Comparison of ENCODE assay signal across 16 cellular contexts in the genomic region with DNA sequence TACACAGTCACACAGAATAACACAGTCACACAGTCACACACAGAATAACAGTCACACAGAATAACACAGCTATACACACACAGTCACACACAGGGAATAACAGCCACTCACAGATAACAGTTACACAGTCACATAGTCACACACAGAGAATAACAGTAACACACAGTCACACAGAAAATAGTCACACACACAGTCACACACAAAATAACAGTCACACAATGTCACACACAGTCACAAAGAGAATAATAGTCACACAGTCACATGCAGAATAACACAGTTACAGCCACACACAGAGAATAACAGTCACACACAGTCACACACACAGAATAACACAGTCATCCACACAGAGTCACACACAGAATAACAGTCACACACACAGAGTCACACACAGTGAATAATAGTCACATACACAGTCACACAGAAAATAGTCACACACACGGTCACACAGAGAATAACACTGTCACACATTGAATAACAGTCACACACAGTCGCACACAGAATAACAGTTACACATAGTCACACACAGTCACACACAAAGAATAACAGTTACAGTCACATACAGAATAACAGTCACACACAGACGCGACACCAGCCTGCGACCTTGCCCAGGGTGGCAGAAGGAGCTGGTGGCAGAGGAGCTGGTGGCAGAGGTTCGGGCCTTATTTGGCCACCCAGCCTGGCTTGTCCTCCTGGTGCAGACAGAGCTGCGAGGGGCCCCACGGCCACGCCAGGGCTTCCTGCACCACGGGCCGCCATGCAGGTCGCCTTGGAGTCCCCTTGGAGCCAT. TPM values are rescaled to one million over a fixed set of nuclear protein-coding genes. Genes with fewer than 3 reads are reported as not detected.
DNase-seq lines count a peak whose midpoint lies in the region; ATAC-seq and TF ChIP-seq lines count a peak whose summit lies in the region.
"Had no signal": no experiment of that assay in that cellular context is flagged by ENCODE, and none has a peak within 500 bp of the region (broad histone marks: within the 10 kb centered on the region; RNA-seq: fewer than 3 reads in every experiment).

No MANE protein-coding gene starts in this region.

- H3K4me1 ChIP-seq in IMR-90 (ENCODE audit: control insufficient read depth, insufficient read depth, low read length): no peaks in the 10 kb centered on the region
- peaks cover 4 to 39% of the 10 kb centered on the region in 2 donors for H3K4me1 ChIP-seq in thoracic aorta (ENCODE audit: control insufficient read depth in 1 of 2, low read depth in 2 of 2)

- peak overlapping the region; percentile 47; the same call in 1 of the 2 replicates for H2AK5ac ChIP-seq in IMR-90 (ENCODE audit: low read depth, low read length)

- no peak overlapping the region for H3K9ac ChIP-seq in IMR-90 (ENCODE audit: low read depth, low read length)
- H3K9ac ChIP-seq: BLaER1, KMS-11 had no signal

- no peak for DNase-seq in activated CD4-positive, alpha-beta T cell treated with anti-CD3 and anti-CD28 coated beads, Interleukin-2, amount 10 ng/mL, durations not matched to agents 7 days and 5 days
- no peak for DNase-seq in activated CD4-positive, alpha-beta T cell treated with anti-CD3 and anti-CD28 coated beads, Interleukin-2, amount 50 U/mL, for 48 hours
- DNase-seq in IMR-90 (no peak), immature natural killer cell (no peak), thoracic aorta (ENCODE audit: low spot score) (no peak), NCI-H69 (lab: John Stamatoyannopoulos, UW) (no peak), Calu3 (no peak)
- DNase-seq: CD8-positive, alpha-beta T cell; DMS79; NCI-H1436 treated with DMSO at 0.1 percent for 48 hours; NCI-H2081; NCI-H774 had no signal

- H3K4me1 Mint-ChIP-seq in activated CD4-positive, alpha-beta T cell treated with anti-CD3 and anti-CD28 coated beads, Interleukin-2, amount 10 ng/mL, durations not matched to agents 7 days and 5 days: peaks cover 14% of the 10 kb centered on the region
- peaks cover 17 to 27% of the 10 kb centered on the region in 2 donors for H3K4me1 Mint-ChIP-seq in immature natural killer cell
- no peaks in the 10 kb centered on the region for H3K4me1 Mint-ChIP-seq in Calu3 (ENCODE audit: low read depth, unreplicated experiment)
- H3K4me1 Mint-ChIP-seq: GM23338 had no signal

- 94% methylated on average over 3 of the region's 12 CpGs; no CpG with 5 or more reads in 1 of the 2 experiments for WGBS in IMR-90 (ENCODE audit: extremely low coverage in 2 of 2, insufficient read length in 1 of 2), 2 experiments

- no peaks in the 10 kb centered on the region for H3K27me3 ChIP-seq in IMR-90 (ENCODE audit: control insufficient read depth, insufficient read depth, low read length)
- H3K27me3 ChIP-seq in thoracic aorta (replicated peaks; ENCODE audit: insufficient read depth): no peaks in the 10 kb centered on the region
- H3K27me3 ChIP-seq: BLaER1 had no signal

- H3K9me3 ChIP-seq in IMR-90 (ENCODE audit: control insufficient read depth, insufficient read depth, low read length) (peaks cover 2% of the 10 kb centered on the region), thoracic aorta (no peaks in the 10 kb centered on the region)

- no peaks in the 10 kb centered on the region for H4K20me1 ChIP-seq in IMR-90 (ENCODE audit: insufficient read depth, low read length)
- H4K20me1 ChIP-seq: BLaER1 had no signal

- H4K8ac ChIP-seq in IMR-90 (ENCODE audit: low read depth in 2 of 2, low read length in 2 of 2): no peak overlapping the region

- no peak for TF ChIP-seq CTCF in IMR-90 (conservative IDR thresholded peaks at IDR 0.05; ENCODE audit: low read depth, low read length)
- no peak for TF ChIP-seq CTCF in thoracic aorta (IDR thresholded peaks at IDR 0.05)
- no peak for TF ChIP-seq CTCF in Calu3 (IDR thresholded peaks at IDR 0.05; ENCODE audit: unreplicated experiment)

- peak overlapping the region; percentile 36 for H3K27ac Mint-ChIP-seq in activated CD4-positive, alpha-beta T cell treated with anti-CD3 and anti-CD28 coated beads, Interleukin-2, amount 10 ng/mL, durations not matched to agents 7 days and 5 days
- H3K27ac Mint-ChIP-seq in immature natural killer cell (peak overlapping the region in 5 of 6 donors; percentile 36 to 69 (median 57)), Calu3 (ENCODE audit: unreplicated experiment) (no peak overlapping the region)
- H3K27ac Mint-ChIP-seq: CD8-positive, alpha-beta T cell; GM23338 had no signal

- peaks cover 18% of the 10 kb centered on the region for H3K36me3 Mint-ChIP-seq in activated CD4-positive, alpha-beta T cell treated with anti-CD3 and anti-CD28 coated beads, Interleukin-2, amount 10 ng/mL, durations not matched to agents 7 days and 5 days (ENCODE audit: low read depth)
- H3K36me3 Mint-ChIP-seq in immature natural killer cell (peaks cover 0 to 13% (median 0%) of the 10 kb centered on the region in 3 donors), Calu3 (ENCODE audit: insufficient read depth, unreplicated experiment) (peaks cover 5% of the 10 kb centered on the region)
- H3K36me3 Mint-ChIP-seq: CD8-positive, alpha-beta T cell had no signal

- H3K9me3 Mint-ChIP-seq in activated CD4-positive, alpha-beta T cell treated with anti-CD3 and anti-CD28 coated beads, Interleukin-2, amount 10 ng/mL, durations not matched to agents 7 days and 5 days: peaks cover 25% of the 10 kb centered on the region
- peaks cover 0 to 5% (median 0%) of the 10 kb centered on the region in 6 donors for H3K9me3 Mint-ChIP-seq in immature natural killer cell
- peaks cover 13% of the 10 kb centered on the region for H3K9me3 Mint-ChIP-seq in Calu3 (ENCODE audit: low read depth, unreplicated experiment)

- no peak overlapping the region for H3K14ac ChIP-seq in IMR-90 (replicated peaks; ENCODE audit: low read depth, low read length)

- no peak overlapping the region for H3K23ac ChIP-seq in IMR-90 (ENCODE audit: low read depth, low read length)

- H2BK5ac ChIP-seq in IMR-90 (ENCODE audit: low read depth, low read length, poor library complexity, severe bottlenecking): peak overlapping the region; percentile 10

- H3K79me1 ChIP-seq in IMR-90 (ENCODE audit: low read depth in 1 of 2, low read length in 2 of 2): no peaks in the 10 kb centered on the region

- POLR2A ChIA-PET in activated CD4-positive, alpha-beta T cell treated with anti-CD3 and anti-CD28 coated beads, Interleukin-2, amount 10 ng/mL, durations not matched to agents 7 days and 5 days (lab: Charles Lee): no interaction called here
- POLR2A ChIA-PET in IMR-90 (lab: Charles Lee; ENCODE audit: unreplicated experiment): no interaction called here

- H3K27ac ChIP-seq in IMR-90 (ENCODE audit: insufficient read depth, low read length) (no peak overlapping the region), thoracic aorta (peak overlapping the region; percentile 6 to 38)
- H3K27ac ChIP-seq: KMS-11 had no signal

- no peak overlapping the region for H3K18ac ChIP-seq in IMR-90 (ENCODE audit: low read depth, low read length)

- intact Hi-C loops in IMR-90 (cut with micrococcal nuclease): no loop called here
- intact Hi-C loops in Calu3 (cut with micrococcal nuclease; ENCODE audit: unreplicated experiment): no loop called here

- H2AK9ac ChIP-seq in IMR-90 (replicated peaks; ENCODE audit: low read depth, low read length, poor library complexity): no peak overlapping the region

- H3K9me1 ChIP-seq in IMR-90 (ENCODE audit: insufficient read depth, low read length): peaks cover 3% of the 10 kb centered on the region

- TF ChIP-seq RAD21 in IMR-90 (IDR thresholded peaks at IDR 0.05; ENCODE audit: low read length): no peak

- no peak overlapping the region for H3K4me3 ChIP-seq in IMR-90 (ENCODE audit: insufficient read depth, low read depth, low read length)
- H3K4me3 ChIP-seq in thoracic aorta: no peak overlapping the region
- H3K4me3 ChIP-seq: BLaER1, GM23338 had no signal

- no peak overlapping the region for H4K91ac ChIP-seq in IMR-90 (ENCODE audit: insufficient read depth, low read depth, low read length)

- BruUV-seq in IMR-90 (replicated peaks; lab: Mats Ljungman, UMichigan) (no TSS peak), Calu3 (replicated peaks; lab: Mats Ljungman, UMichigan) (no TSS peak)

- no peak for TF ChIP-seq POLR2A in IMR-90 (IDR thresholded peaks at IDR 0.05; ENCODE audit: low read depth, low read length)

- in situ Hi-C loops in IMR-90 (cut with MboI; ENCODE audit: low sequenced_read_pairs): no loop called here

- dilution Hi-C loops in IMR-90 (cut with HindIII; ENCODE audit: low sequenced_read_pairs, unreplicated experiment): no loop called here

- no peak overlapping the region for H2BK15ac ChIP-seq in IMR-90 (ENCODE audit: low read depth, low read length)

- no peak overlapping the region for H3K4ac ChIP-seq in IMR-90 (ENCODE audit: low read depth, low read length)

- H2BK20ac ChIP-seq in IMR-90 (ENCODE audit: low read depth, low read length): no peak overlapping the region

- H2BK120ac ChIP-seq in IMR-90 (ENCODE audit: low read depth, low read length): no peak overlapping the region

- no peaks in the 10 kb centered on the region for H3K27me3 Mint-ChIP-seq in activated CD4-positive, alpha-beta T cell treated with anti-CD3 and anti-CD28 coated beads, Interleukin-2, amount 10 ng/mL, durations not matched to agents 7 days and 5 days
- H3K27me3 Mint-ChIP-seq in immature natural killer cell (ENCODE audit: low read depth in 3 of 3) (peaks cover 0 to 3% (median 0%) of the 10 kb centered on the region in 3 donors), Calu3 (ENCODE audit: unreplicated experiment) (peaks cover 16% of the 10 kb centered on the region)

- CTCF ChIA-PET in activated CD4-positive, alpha-beta T cell treated with anti-CD3 and anti-CD28 coated beads, Interleukin-2, amount 10 ng/mL, durations not matched to agents 7 days and 5 days (lab: Charles Lee): interaction anchor here (1.4 kb wide), 1 partner anchor 13 kb away, joined by 5 read pairs; no protein-coding TSS in a partner anchor
- CTCF ChIA-PET in IMR-90 (lab: Yijun Ruan, JAX) (interaction anchor here (0.8 to 1.1 kb wide), 2 partner anchors 72 to 140 kb away, joined by 3 read pairs; no protein-coding TSS in a partner anchor), Calu3 (lab: Charles Lee) (interaction anchor here (1.1 kb wide), 1 partner anchor 23 kb away, joined by 3 read pairs; no protein-coding TSS in a partner anchor)

- H3K4me2 ChIP-seq in IMR-90 (ENCODE audit: low read depth, low read length): no peak overlapping the region
- H3K4me2 ChIP-seq: BLaER1, GM23338, KMS-11 had no signal

- no peak for ATAC-seq in IMR-90 (ENCODE audit: low read depth)
- ATAC-seq in thoracic aorta (ENCODE audit: insufficient number of reproducible peaks, low FRiP score, low read depth): no peak
- no peak for ATAC-seq in GM18517 (IDR thresholded peaks at IDR 0.05; ENCODE audit: unreplicated experiment)
- ATAC-seq: CD8-positive, alpha-beta T cell; GM23338 had no signal

- no peak overlapping the region for H2AFZ ChIP-seq in IMR-90 (replicated peaks; ENCODE audit: low read length, poor library complexity)
- H2AFZ ChIP-seq: GM23338 had no signal

- H3K4me3 Mint-ChIP-seq in activated CD4-positive, alpha-beta T cell treated with anti-CD3 and anti-CD28 coated beads, Interleukin-2, amount 10 ng/mL, durations not matched to agents 7 days and 5 days: no peak overlapping the region
- H3K4me3 Mint-ChIP-seq in immature natural killer cell (no peak overlapping the region), Calu3 (ENCODE audit: low read depth, unreplicated experiment) (no peak overlapping the region)
- H3K4me3 Mint-ChIP-seq: CD8-positive, alpha-beta T cell; GM23338 had no signal

- no peak overlapping the region for H4K5ac ChIP-seq in IMR-90 (ENCODE audit: low read depth, low read length)

- no peak overlapping the region for H3K56ac ChIP-seq in IMR-90 (ENCODE audit: extremely low read depth, insufficient read depth, low read length)

- H3K36me3 ChIP-seq in IMR-90 (ENCODE audit: control insufficient read depth, insufficient read depth, low read length) (no peaks in the 10 kb centered on the region), thoracic aorta (peaks cover 9% of the 10 kb centered on the region)
- H3K36me3 ChIP-seq: BLaER1 had no signal

RNA-seq across cellular contexts. Expression of gene RAMP1, which starts 51.3 kb away (rescaled TPM):
- 1 to 10 TPM; 4.9 TPM for total RNA-seq in activated CD4-positive, alpha-beta T cell treated with anti-CD3 and anti-CD28 coated beads, Interleukin-2, amount 10 ng/mL, durations not matched to agents 7 days and 5 days
- total RNA-seq in IMR-90 (2012; rRNA removed) (15.8 and 19.2 TPM in 2 replicates), thoracic aorta (100 to 1,000 TPM; 246 to 525 TPM), Calu3 (2022) (9.6 and 9.8 TPM in 2 replicates)
- polyA plus RNA-seq in IMR-90 (2012; rRNA removed) (77.1 and 100.0 TPM in 2 replicates), immature natural killer cell (100 to 1,000 TPM in 1 of 3 donors, 10 to 100 TPM in 2; 70.8 to 292 (median 96.5) TPM)
- 75.6 and 199 TPM in 2 replicates for polyA plus RNA-seq in IMR-90 (2012; cell fraction: cytosol; rRNA removed)
- polyA plus RNA-seq in IMR-90 (2012; cell fraction: nucleus; rRNA removed; ENCODE audit: low replicate concordance): 18.0 and 50.4 TPM in 2 replicates
- total RNA-seq: CD8-positive, alpha-beta T cell had no signal

RNA-seq across cellular contexts. Expression of gene UBE2F, which starts 56.0 kb away (rescaled TPM):
- 10 to 100 TPM; 71.4 to 80.5 TPM for total RNA-seq in activated CD4-positive, alpha-beta T cell treated with anti-CD3 and anti-CD28 coated beads, Interleukin-2, amount 10 ng/mL, durations not matched to agents 7 days and 5 days
- total RNA-seq in IMR-90 (2012; rRNA removed) (44.6 and 59.4 TPM in 2 replicates), thoracic aorta (10 to 100 TPM; 51.9 to 69.3 TPM), Calu3 (2022) (35.3 and 40.1 TPM in 2 replicates)
- polyA plus RNA-seq in IMR-90 (2012; rRNA removed) (53.5 and 59.8 TPM in 2 replicates), immature natural killer cell (100 to 1,000 TPM; 274 to 339 (median 323) TPM)
- polyA plus RNA-seq in IMR-90 (2012; cell fraction: cytosol; rRNA removed): 23.3 and 29.7 TPM in 2 replicates
- 12.9 and 38.5 TPM in 2 replicates for polyA plus RNA-seq in IMR-90 (2012; cell fraction: nucleus; rRNA removed; ENCODE audit: low replicate concordance)

Comparison
In these comparisons a context has a peak if more than half of its experiments do, and no peak if none do; other contexts are left out.
1. RNA of gene RAMP1, which starts 51.3 kb away (total RNA-seq): 246 to 525 TPM in thoracic aorta; 15.8 to 19.2 TPM in IMR-90, 9.6 to 9.8 TPM in Calu3 and 4.9 TPM in activated CD4-positive, alpha-beta T cell treated with anti-CD3 and anti-CD28 coated beads, Interleukin-2, amount 10 ng/mL, durations not matched to agents 7 days and 5 days; every median in the first group is over 10 times any median in the second.